Comparison of ENCODE assay signal across 23 cellular contexts in genomic region chr1:222918746-222919477, GRCh38.
DNase-seq lines count a peak whose midpoint lies in the region; ATAC-seq and TF ChIP-seq lines count a peak whose summit lies in the region.
"Had no signal": no experiment of that assay in that cellular context is flagged by ENCODE, and none has a peak within 500 bp of the region (broad histone marks: within the 10 kb centered on the region; RNA-seq: fewer than 3 reads in every experiment).

No MANE protein-coding gene starts in this region.

- 72 to 90% (median 83%) methylated on average over 14 of the region's 14 CpGs for WGBS in psoas muscle, 3 donors

- ATAC-seq in sciatic nerve (peak; percentile 30), HG03342 (IDR thresholded peaks at IDR 0.05; ENCODE audit: unreplicated experiment) (no peak), psoas muscle (no peak)
- ATAC-seq: activated naive CD4-positive, alpha-beta T cell treated with anti-CD3 and anti-CD28 coated beads, Interleukin-2, amount 50 U/mL, for 72 hours; gastrocnemius medialis; natural killer cell had no signal

- H3K9me3 ChIP-seq in psoas muscle: peaks cover 6% of the 10 kb centered on the region
- H3K9me3 ChIP-seq: gastrocnemius medialis had no signal

- H3K27me3 ChIP-seq in psoas muscle (ENCODE audit: insufficient read depth in 3 of 3, low read length in 2 of 3): no peaks in the 10 kb centered on the region
- H3K27me3 ChIP-seq: dorsolateral prefrontal cortex, gastrocnemius medialis had no signal

- peak overlapping the region; percentile 20 for H3K4me3 ChIP-seq in fibroblast of villous mesenchyme (ENCODE audit: low read depth, low read length)
- no peak overlapping the region for H3K4me3 ChIP-seq in psoas muscle
- H3K4me3 ChIP-seq: gastrocnemius medialis, thoracic aorta had no signal

- DNase-seq in EL (peak; percentile 59), RPMI7951 (ENCODE audit: low read depth) (peak; percentile 78), fibroblast of villous mesenchyme (ENCODE audit: low read depth) (no peak), sciatic nerve (ENCODE audit: low spot score) (no peak), NCI-H187 (lab: John Stamatoyannopoulos, UW) (no peak), NCI-H2029 treated with DMSO at 0.1 percent for 48 hours (lab: John Stamatoyannopoulos, UW) (no peak), psoas muscle (no peak)
- DNase-seq: activated CD4-positive, alpha-beta memory T cell treated with anti-CD3 and anti-CD28 coated beads for 36 hours; activated CD8-positive, alpha-beta memory T cell treated with anti-CD3 and anti-CD28 coated beads, Interleukin-2, amount 50 U/mL, for 48 hours; Calu3; dorsolateral prefrontal cortex; gastrocnemius medialis; natural killer cell; NCI-H187 treated with DMSO at 0.1 percent for 48 hours; NCI-H226; NCI-H82; stimulated activated CD4-positive, alpha-beta T cell treated with anti-CD3 and anti-CD28 coated beads, Interleukin-12 subunit alpha, Interleukin-12 subunit beta, amount 100 ng/mL, for 4 hours; stimulated activated CD4-positive, alpha-beta T cell treated with anti-CD3 and anti-CD28 coated beads, Interleukin-4, amount 100 ng/mL, for 4 hours; stimulated activated naive CD4-positive, alpha-beta T cell had no signal

- peaks cover 9% of the 10 kb centered on the region for H3K4me1 ChIP-seq in psoas muscle

- intact Hi-C loops in sciatic nerve (cut with DNase I): no loop called here
- intact Hi-C loops in psoas muscle (cut with DNase I): no loop called here

- TF ChIP-seq CTCF in fibroblast of villous mesenchyme (IDR thresholded peaks at IDR 0.05; ENCODE audit: insufficient read depth, low read depth, low read length): no peak
- TF ChIP-seq CTCF in psoas muscle (IDR thresholded peaks at IDR 0.05): no peak

- H3K36me3 ChIP-seq in psoas muscle (ENCODE audit: insufficient read depth in 1 of 2, low read depth in 1 of 2): no peaks in the 10 kb centered on the region
- H3K36me3 ChIP-seq: gastrocnemius medialis, thoracic aorta had no signal

- H3K27ac ChIP-seq in psoas muscle: no peak overlapping the region
- H3K27ac ChIP-seq: C4-2B, dorsolateral prefrontal cortex, gastrocnemius medialis, thoracic aorta had no signal

Comparison
In these comparisons a context has a peak if more than half of its experiments do, and no peak if none do; other contexts are left out.
1. DNase-seq: peak in EL (single experiment) and RPMI7951 (single experiment); none in fibroblast of villous mesenchyme (single experiment), sciatic nerve (single experiment), NCI-H187 (0 of 2), NCI-H2029 treated with DMSO at 0.1 percent for 48 hours (single experiment) and psoas muscle (0 of 2).